ENCODE assay signal across 9 cellular contexts in the genomic region with DNA sequence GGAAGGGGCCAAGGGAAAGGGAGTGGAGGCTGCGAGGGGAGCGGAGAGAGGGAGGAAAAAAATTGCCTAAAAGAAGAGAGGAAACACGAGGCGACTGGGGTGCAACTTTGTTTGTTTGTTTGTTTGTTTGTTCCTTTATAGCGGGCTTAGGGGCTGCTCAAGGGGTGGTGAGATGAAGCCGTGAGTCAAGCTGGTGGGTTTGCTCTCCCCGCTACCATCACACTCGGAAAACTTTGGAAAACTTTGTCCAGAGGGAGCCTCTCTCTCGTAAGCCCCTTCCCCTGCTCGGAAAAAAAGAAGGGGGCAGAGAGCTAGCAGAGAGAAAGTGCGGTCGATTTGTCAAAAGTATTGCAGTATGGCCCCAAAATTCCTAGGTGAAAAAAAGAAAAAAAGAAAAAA. TPM values are rescaled to one million over a fixed set of nuclear protein-coding genes. Genes with fewer than 3 reads are reported as not detected.
DNase-seq lines count a peak whose midpoint lies in the region; FAIRE-seq and TF ChIP-seq lines count a peak whose summit lies in the region.
"Had no signal": no experiment of that assay in that cellular context is flagged by ENCODE, and none has a peak within 500 bp of the region (broad histone marks: within the 10 kb centered on the region; RNA-seq: fewer than 3 reads in every experiment).

No MANE protein-coding gene starts in this region.

- peaks cover 34 to 57% (median 51%) of the 10 kb centered on the region in 3 donors for H3K4me1 Mint-ChIP-seq in CD8-positive, alpha-beta memory T cell

- peak overlapping the region; percentile 65 to 87 (median 75) for H3K4me3 Mint-ChIP-seq in CD8-positive, alpha-beta memory T cell

- no peaks in the 10 kb centered on the region for H3K36me3 Mint-ChIP-seq in CD8-positive, alpha-beta memory T cell

- no peak for TF ChIP-seq EP300 in esophagus muscularis mucosa (IDR thresholded peaks at IDR 0.05)

- H3K27me3 ChIP-seq in CD8-positive, alpha-beta memory T cell (ENCODE audit: insufficient read depth, low read length, poor library complexity, severe bottlenecking): peaks cover 43% of the 10 kb centered on the region
- H3K27me3 ChIP-seq in PC-9 (ENCODE audit: insufficient read depth, low read depth) (peaks cover 11% of the 10 kb centered on the region; the same call in 1 of the 2 replicates), esophagus muscularis mucosa (peaks cover 11 to 87% (median 52%) of the 10 kb centered on the region in 4 donors), prostate gland (replicated peaks; ENCODE audit: insufficient read depth) (peaks cover 27% of the 10 kb centered on the region)

- H3K9me2 ChIP-seq in PC-9 (ENCODE audit: insufficient read depth): no peaks in the 10 kb centered on the region

- no peak for DNase-seq in CD8-positive, alpha-beta memory T cell
- DNase-seq in PC-9: no peak
- DNase-seq in esophagus muscularis mucosa (ENCODE audit: extremely low spot score): peak; percentile 19
- peak; percentile 1 for DNase-seq in prostate gland (ENCODE audit: low spot score)
- DNase-seq in activated CD4-positive, CD25-positive, alpha-beta regulatory T cell treated with anti-CD3 and anti-CD28 coated beads, Interleukin-2, amount 50 U/mL, for 72 hours: no peak
- DNase-seq in SHP77 treated with DMSO at 0.1 percent for 48 hours (lab: John Stamatoyannopoulos, UW): no peak
- no peak for DNase-seq in RCC 7860 (ENCODE audit: low spot score)
- no peak for DNase-seq in SKM-1 treated with dmso at 0.1 percent for 144 hours (lab: John Stamatoyannopoulos, UW; ENCODE audit: unreplicated experiment)
- DNase-seq: NCI-H2081 treated with DMSO at 0.1 percent for 48 hours had no signal

- 3% methylated on average over 12 of the region's 12 CpGs for WGBS in esophagus muscularis mucosa
- WGBS in prostate gland: 3% methylated on average over 12 of the region's 12 CpGs

- BruUV-seq in PC-9 (replicated peaks; lab: Mats Ljungman, UMichigan): no TSS peak

- no peaks in the 10 kb centered on the region for H3K79me2 ChIP-seq in PC-9 (ENCODE audit: low read depth)

- TF ChIP-seq CTCF in PC-9 (conservative IDR thresholded peaks at IDR 0.05) (no peak), esophagus muscularis mucosa (IDR thresholded peaks at IDR 0.05) (no peak), prostate gland (IDR thresholded peaks at IDR 0.05) (no peak)

- peak overlapping the region; percentile 76 for H3K4me2 ChIP-seq in PC-9

- intact Hi-C loops in PC-9 (cut with micrococcal nuclease; ENCODE audit: unreplicated experiment) (loop anchor here (5.0 kb wide), 1 partner anchor 401 kb away; no protein-coding TSS in a partner anchor), esophagus muscularis mucosa (cut with DNase I) (loop anchor here (5.0 to 10.0 kb wide), 2 partner anchors 221 to 597 kb away; no protein-coding TSS in a partner anchor), prostate gland (cut with DNase I) (loop anchor here (5.0 kb wide), 1 partner anchor 216 kb away; no protein-coding TSS in a partner anchor)

- POLR2A ChIA-PET in CD8-positive, alpha-beta memory T cell (lab: Charles Lee): no interaction called here
- POLR2A ChIA-PET in PC-9 (lab: Charles Lee; ENCODE audit: unreplicated experiment): no interaction called here

- no peaks in the 10 kb centered on the region for H3K9me3 ChIP-seq in CD8-positive, alpha-beta memory T cell (ENCODE audit: low read length)
- no peaks in the 10 kb centered on the region for H3K9me3 ChIP-seq in PC-9 (ENCODE audit: insufficient read depth, low read depth)
- no peaks in the 10 kb centered on the region for H3K9me3 ChIP-seq in esophagus muscularis mucosa
- H3K9me3 ChIP-seq in prostate gland: no peaks in the 10 kb centered on the region

- TF ChIP-seq POLR2A in esophagus muscularis mucosa (IDR thresholded peaks at IDR 0.05; ENCODE audit: low read depth) (no peak), prostate gland (IDR thresholded peaks at IDR 0.05) (no peak)

- H3K9me3 Mint-ChIP-seq in CD8-positive, alpha-beta memory T cell: peaks cover 0 to 6% (median 3%) of the 10 kb centered on the region in 5 donors

- FAIRE-seq in RCC 7860 (lab: Jason Lieb, UNC): no peak

- no peak overlapping the region for H3K27ac ChIP-seq in CD8-positive, alpha-beta memory T cell (ENCODE audit: low read depth, low read length)
- H3K27ac ChIP-seq in PC-9 (no peak overlapping the region), esophagus muscularis mucosa (replicated peaks in 1 of 4) (no peak overlapping the region), prostate gland (no peak overlapping the region)

- peaks cover 54 to 78% of the 10 kb centered on the region in 2 donors for H3K27me3 Mint-ChIP-seq in CD8-positive, alpha-beta memory T cell

- H4K20me1 ChIP-seq in PC-9 (ENCODE audit: insufficient read depth): no peaks in the 10 kb centered on the region

- H3K4me1 ChIP-seq in CD8-positive, alpha-beta memory T cell (ENCODE audit: insufficient read depth, low read length): peaks cover 12% of the 10 kb centered on the region
- peaks cover 30% of the 10 kb centered on the region for H3K4me1 ChIP-seq in PC-9 (replicated peaks; ENCODE audit: insufficient read depth)
- peaks cover 62 to 76% (median 73%) of the 10 kb centered on the region in 4 donors for H3K4me1 ChIP-seq in esophagus muscularis mucosa
- peaks cover 25% of the 10 kb centered on the region for H3K4me1 ChIP-seq in prostate gland (replicated peaks)

- H3K27ac Mint-ChIP-seq in CD8-positive, alpha-beta memory T cell: no peak overlapping the region

- CTCF ChIA-PET in CD8-positive, alpha-beta memory T cell (lab: Charles Lee): no interaction called here
- CTCF ChIA-PET in PC-9 (lab: Charles Lee): no interaction called here

- H3F3A ChIP-seq in PC-9 (ENCODE audit: insufficient read depth, low read depth): peaks cover 4% of the 10 kb centered on the region; the same call in 1 of the 2 replicates

- no peaks in the 10 kb centered on the region for H3K36me3 ChIP-seq in CD8-positive, alpha-beta memory T cell (ENCODE audit: insufficient read depth, low read length)
- no peaks in the 10 kb centered on the region for H3K36me3 ChIP-seq in PC-9 (ENCODE audit: low read depth)
- H3K36me3 ChIP-seq in esophagus muscularis mucosa: no peaks in the 10 kb centered on the region
- H3K36me3 ChIP-seq in prostate gland: no peaks in the 10 kb centered on the region

- H2AFZ ChIP-seq in PC-9: peak overlapping the region; percentile 41; the same call in 1 of the 2 replicates

- H3K4me3 ChIP-seq in CD8-positive, alpha-beta memory T cell (ENCODE audit: low read length): no peak overlapping the region
- H3K4me3 ChIP-seq in PC-9 (peak overlapping the region; percentile 57), esophagus muscularis mucosa (peak overlapping the region; percentile 52 to 61 (median 56)), prostate gland (peak overlapping the region; percentile 19 to 25)

RNA-seq across cellular contexts. Expression of a gene that starts 0.3 kb away (rescaled TPM):
- not detected for total RNA-seq in CD8-positive, alpha-beta memory T cell
- not detected for polyA plus RNA-seq in CD8-positive, alpha-beta memory T cell
- total RNA-seq in PC-9 (2021): 0.55 and 1.3 TPM in 2 replicates
- total RNA-seq in esophagus muscularis mucosa: 1 to 10 TPM; 1.2 to 3.6 (median 2.4) TPM
- 10 to 100 TPM in 1 of 2 donors, under 1 TPM in 1; 0.91 to 68.2 TPM for total RNA-seq in prostate gland

Comparison
In these comparisons a context has a peak if more than half of its experiments do, and no peak if none do; other contexts are left out.
1. DNase-seq: peak in esophagus muscularis mucosa (single experiment) and prostate gland (single experiment); none in CD8-positive, alpha-beta memory T cell (0 of 5), PC-9 (0 of 2), activated CD4-positive, CD25-positive, alpha-beta regulatory T cell treated with anti-CD3 and anti-CD28 coated beads, Interleukin-2, amount 50 U/mL, for 72 hours (single experiment), SHP77 treated with DMSO at 0.1 percent for 48 hours (single experiment), RCC 7860 (single experiment) and SKM-1 treated with dmso at 0.1 percent for 144 hours (single experiment).